In the genomic region with DNA sequence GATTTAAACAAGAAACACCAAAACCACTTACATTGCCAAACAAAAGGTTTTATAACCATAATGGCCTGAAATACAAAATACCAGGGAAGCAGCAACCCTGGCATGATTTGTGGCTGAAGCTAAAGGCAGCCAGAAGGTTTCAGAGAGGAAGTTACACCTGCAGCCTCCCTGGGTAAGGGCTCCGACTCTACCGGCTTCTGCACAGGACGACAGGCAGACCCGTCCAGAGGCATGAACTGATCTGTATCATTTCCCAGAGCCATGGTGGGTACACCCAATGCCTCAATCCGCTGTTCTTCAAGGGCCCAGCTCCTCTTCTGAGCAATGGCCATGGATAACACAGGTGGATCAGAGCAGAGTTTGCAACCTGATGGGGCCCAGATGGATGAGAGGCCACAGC, we compare ENCODE assay signal across 25 cellular contexts.
"Had no signal": no experiment of that assay in that cellular context is flagged by ENCODE, and none has a peak within 500 bp of the region (broad histone marks: within the 10 kb centered on the region; RNA-seq: fewer than 3 reads in every experiment).

No MANE protein-coding gene starts in this region.

- H3K27ac Mint-ChIP-seq: effector memory CD8-positive, alpha-beta T cell; natural killer cell; type B pancreatic cell had no signal

- ATAC-seq: effector memory CD8-positive, alpha-beta T cell; esophagus mucosa; gastrocnemius medialis; left lung; natural killer cell; sciatic nerve had no signal

- H3K27me3 ChIP-seq: gastrocnemius medialis, left lung, neutrophil, right atrium auricular region, testis, tibial artery had no signal

- H3K4me2 ChIP-seq: smooth muscle cell had no signal

- H3K4me3 Mint-ChIP-seq: effector memory CD8-positive, alpha-beta T cell; natural killer cell; type B pancreatic cell had no signal

- H3K27me3 Mint-ChIP-seq: type B pancreatic cell had no signal

- H3K9me3 ChIP-seq: gastrocnemius medialis, left lung, neutrophil, prostate gland, right atrium auricular region, testis, tibial artery had no signal

- H3K27ac ChIP-seq: epithelial cell of prostate, gastrocnemius medialis, left lung, neutrophil, prostate gland, right atrium auricular region, testis, tibial artery had no signal

- H3K9me3 Mint-ChIP-seq: effector memory CD8-positive, alpha-beta T cell; natural killer cell; type B pancreatic cell had no signal

- H3K4me3 ChIP-seq: gastrocnemius medialis, left lung, prostate gland, right atrium auricular region, smooth muscle cell, testis, tibial artery had no signal

- H3K4me1 ChIP-seq: gastrocnemius medialis, left lung, prostate gland, right atrium auricular region, testis had no signal

- DNase-seq: cerebellar nuclear complex; cortex of kidney; effector memory CD8-positive, alpha-beta T cell; foreskin fibroblast; gastrocnemius medialis; kidney; left lung; mesendoderm; natural killer cell; stimulated activated CD4-positive, alpha-beta T cell treated with anti-CD3 and anti-CD28 coated beads, Interleukin-12 subunit alpha, Interleukin-12 subunit beta, amount 100 ng/mL, for 4 hours; stimulated activated CD4-positive, alpha-beta T cell treated with anti-CD3 and anti-CD28 coated beads, Interleukin-1b, Interleukin-23, amount 100 ng/mL, for 48 hours; stimulated activated CD4-positive, alpha-beta T cell treated with anti-CD3 and anti-CD28 coated beads, Interleukin-4, amount 100 ng/mL, for 1 hour; stimulated activated CD8-positive, alpha-beta memory T cell treated with anti-CD3 and anti-CD28 coated beads, Interleukin-4, amount 100 ng/mL, for 48 hours; stimulated activated naive CD4-positive, alpha-beta T cell treated with Interleukin-2 at 50 U/mL for 16 hours; substantia nigra; testis; tibial artery had no signal

- H3K36me3 ChIP-seq: gastrocnemius medialis, neutrophil had no signal

- H3K4me1 Mint-ChIP-seq: natural killer cell had no signal

- H3K36me3 Mint-ChIP-seq: natural killer cell had no signal
